In the genomic region with DNA sequence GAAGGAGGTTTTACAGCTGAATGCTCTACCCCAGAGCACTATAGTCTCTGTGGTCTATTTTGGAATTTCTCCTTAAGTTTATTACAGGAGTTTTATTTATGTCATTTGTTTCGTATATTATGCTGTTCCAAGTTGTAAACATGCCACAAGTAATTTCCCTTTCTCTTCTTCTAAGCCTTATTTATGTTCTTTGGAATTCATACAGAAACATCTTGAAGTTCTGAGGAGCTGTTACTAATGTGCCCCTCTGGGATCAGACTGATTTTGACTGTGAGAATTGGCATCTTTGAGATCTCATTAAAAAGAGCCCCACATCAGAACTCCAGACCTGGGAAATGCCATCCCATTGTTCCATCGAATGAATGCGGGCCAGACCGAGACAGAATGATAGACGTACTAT, we compare ENCODE assay signal across 31 cellular contexts.
"Had no signal": no experiment of that assay in that cellular context is flagged by ENCODE, and none has a peak within 500 bp of the region (broad histone marks: within the 10 kb centered on the region; RNA-seq: fewer than 3 reads in every experiment).

No MANE protein-coding gene starts in this region.

- H3K9me3 Mint-ChIP-seq: activated CD4-positive, alpha-beta memory T cell treated with anti-CD3 and anti-CD28 coated beads, Interleukin-2, amount 10 ng/mL, durations not matched to agents 7 days and 5 days; activated CD4-positive, alpha-beta T cell treated with anti-CD3 and anti-CD28 coated beads, Interleukin-2, amount 10 ng/mL, durations not matched to agents 7 days and 5 days; activated naive CD4-positive, alpha-beta T cell treated with anti-CD3 and anti-CD28 coated beads, Interleukin-2, amount 10 ng/mL, durations not matched to agents 7 days and 5 days had no signal

- H3K27ac Mint-ChIP-seq: activated B cell treated with CpG ODN at 0.5 μM for 24 hours; activated CD4-positive, alpha-beta memory T cell treated with anti-CD3 and anti-CD28 coated beads, Interleukin-2, amount 10 ng/mL, durations not matched to agents 7 days and 5 days; activated CD4-positive, alpha-beta T cell treated with anti-CD3 and anti-CD28 coated beads, Interleukin-2, amount 10 ng/mL, durations not matched to agents 7 days and 5 days; activated naive CD4-positive, alpha-beta T cell treated with anti-CD3 and anti-CD28 coated beads, Interleukin-2, amount 10 ng/mL, durations not matched to agents 7 days and 5 days; activated naive CD4-positive, alpha-beta T cell treated with anti-CD3 and anti-CD28 coated beads, Interleukin-2, amount 50 U/mL, for 72 hours; activated naive CD8-positive, alpha-beta T cell treated with anti-CD3 and anti-CD28 coated beads, Interleukin-2, amount 10 ng/mL, durations not matched to agents 7 days and 5 days; activated T-cell treated with anti-CD3 and anti-CD28 coated beads, Interleukin-2, amount 50 U/mL, for 24 hours; activated T-cell treated with anti-CD3 and anti-CD28 coated beads, Interleukin-2, amount 50 U/mL, for 72 hours; T-helper 17 cell; T-helper 2 cell treated with Interferon-gamma antibody and Interleukin-4, amounts not matched to agents 5 μg/mL and 100 μg/mL, for 36 hours had no signal

- H3K4me3 ChIP-seq: ascending aorta, breast epithelium, cardiac muscle cell, colonic mucosa, esophagus squamous epithelium had no signal

- H3K4me1 Mint-ChIP-seq: activated B cell treated with CpG ODN at 0.5 μM for 24 hours; activated CD4-positive, alpha-beta memory T cell treated with anti-CD3 and anti-CD28 coated beads, Interleukin-2, amount 10 ng/mL, durations not matched to agents 7 days and 5 days; activated CD4-positive, alpha-beta T cell treated with anti-CD3 and anti-CD28 coated beads, Interleukin-2, amount 10 ng/mL, durations not matched to agents 7 days and 5 days; activated naive CD4-positive, alpha-beta T cell treated with anti-CD3 and anti-CD28 coated beads, Interleukin-2, amount 10 ng/mL, durations not matched to agents 7 days and 5 days; activated naive CD8-positive, alpha-beta T cell treated with anti-CD3 and anti-CD28 coated beads, Interleukin-2, amount 10 ng/mL, durations not matched to agents 7 days and 5 days had no signal

- H3K27me3 Mint-ChIP-seq: activated T-cell treated with anti-CD3 and anti-CD28 coated beads, Interleukin-2, amount 50 U/mL, for 24 hours had no signal

- H3K27me3 ChIP-seq: ascending aorta, breast epithelium, cardiac muscle cell, colonic mucosa, esophagus squamous epithelium had no signal

- H3K27ac ChIP-seq: ascending aorta, breast epithelium, cardiac muscle cell, colonic mucosa, epithelial cell of prostate, esophagus squamous epithelium, WERI-Rb-1 had no signal

- H3K9me3 ChIP-seq: colonic mucosa, esophagus squamous epithelium had no signal

- H3K4me1 ChIP-seq: ascending aorta, breast epithelium, colonic mucosa, esophagus squamous epithelium had no signal

- DNase-seq: activated B cell treated with CpG ODN at 0.5 μM for 24 hours; activated CD4-positive, alpha-beta memory T cell treated with anti-CD3 and anti-CD28 coated beads, Interleukin-2, amount 10 ng/mL, durations not matched to agents 7 days and 5 days; activated CD4-positive, alpha-beta T cell treated with anti-CD3 and anti-CD28 coated beads, Interleukin-2, amount 10 ng/mL, durations not matched to agents 7 days and 5 days; activated CD4-positive, alpha-beta T cell treated with anti-CD3 and anti-CD28 coated beads, Interleukin-2, amount 50 U/mL, for 4 hours; activated CD8-positive, alpha-beta memory T cell treated with anti-CD3 and anti-CD28 coated beads, Interleukin-2, amount 50 U/mL, for 48 hours; activated gamma-delta T cell; activated naive CD4-positive, alpha-beta T cell; activated naive CD4-positive, alpha-beta T cell treated with anti-CD3 and anti-CD28 coated beads, Interleukin-2, amount 10 ng/mL, durations not matched to agents 7 days and 5 days; activated naive CD8-positive, alpha-beta T cell treated with anti-CD3 and anti-CD28 coated beads, Interleukin-2, amount 10 ng/mL, durations not matched to agents 7 days and 5 days; activated T-cell treated with anti-CD3 and anti-CD28 coated beads for 4 hours; activated T-cell treated with anti-CD3 and anti-CD28 coated beads, Interleukin-2, amount 50 U/mL, for 24 hours; activated T-cell treated with anti-CD3 and anti-CD28 coated beads, Interleukin-2, amount 50 U/mL, for 72 hours; central memory CD4-positive, alpha-beta T cell; cerebellar nuclear complex; colonic mucosa; effector CD8-positive, alpha-beta T cell; esophagus squamous epithelium; foreskin fibroblast; head of caudate nucleus; T-helper 1 cell; T-helper 17 cell; T1000; WERI-Rb-1 had no signal

- ATAC-seq: activated CD4-positive, CD25-positive, alpha-beta regulatory T cell treated with anti-CD3 and anti-CD28 coated beads, Interleukin-2, amount 50 U/mL, for 24 hours; activated naive CD4-positive, alpha-beta T cell treated with anti-CD3 and anti-CD28 coated beads, Interleukin-2, amount 50 U/mL, for 72 hours; activated T-cell treated with anti-CD3 and anti-CD28 coated beads, Interleukin-2, amount 50 U/mL, for 72 hours; T-helper 17 cell had no signal

- H3K4me3 Mint-ChIP-seq: activated B cell treated with CpG ODN at 0.5 μM for 24 hours; activated CD4-positive, alpha-beta memory T cell treated with anti-CD3 and anti-CD28 coated beads, Interleukin-2, amount 10 ng/mL, durations not matched to agents 7 days and 5 days; activated CD4-positive, alpha-beta T cell treated with anti-CD3 and anti-CD28 coated beads, Interleukin-2, amount 10 ng/mL, durations not matched to agents 7 days and 5 days; activated naive CD4-positive, alpha-beta T cell treated with anti-CD3 and anti-CD28 coated beads, Interleukin-2, amount 10 ng/mL, durations not matched to agents 7 days and 5 days; activated naive CD8-positive, alpha-beta T cell treated with anti-CD3 and anti-CD28 coated beads, Interleukin-2, amount 10 ng/mL, durations not matched to agents 7 days and 5 days; activated T-cell treated with anti-CD3 and anti-CD28 coated beads, Interleukin-2, amount 50 U/mL, for 24 hours; activated T-cell treated with anti-CD3 and anti-CD28 coated beads, Interleukin-2, amount 50 U/mL, for 72 hours; brain; T-helper 17 cell; T-helper 2 cell treated with Interferon-gamma antibody and Interleukin-4, amounts not matched to agents 5 μg/mL and 100 μg/mL, for 36 hours had no signal

- H3K36me3 ChIP-seq: ascending aorta, breast epithelium, cardiac muscle cell, colonic mucosa, esophagus squamous epithelium, WERI-Rb-1 had no signal

- H3K36me3 Mint-ChIP-seq: activated naive CD4-positive, alpha-beta T cell treated with anti-CD3 and anti-CD28 coated beads, Interleukin-2, amount 10 ng/mL, durations not matched to agents 7 days and 5 days; activated naive CD4-positive, alpha-beta T cell treated with anti-CD3 and anti-CD28 coated beads, Interleukin-2, amount 50 U/mL, for 72 hours; activated naive CD8-positive, alpha-beta T cell treated with anti-CD3 and anti-CD28 coated beads, Interleukin-2, amount 10 ng/mL, durations not matched to agents 7 days and 5 days had no signal
